ENCODE assay signal across 9 cellular contexts in the genomic region with DNA sequence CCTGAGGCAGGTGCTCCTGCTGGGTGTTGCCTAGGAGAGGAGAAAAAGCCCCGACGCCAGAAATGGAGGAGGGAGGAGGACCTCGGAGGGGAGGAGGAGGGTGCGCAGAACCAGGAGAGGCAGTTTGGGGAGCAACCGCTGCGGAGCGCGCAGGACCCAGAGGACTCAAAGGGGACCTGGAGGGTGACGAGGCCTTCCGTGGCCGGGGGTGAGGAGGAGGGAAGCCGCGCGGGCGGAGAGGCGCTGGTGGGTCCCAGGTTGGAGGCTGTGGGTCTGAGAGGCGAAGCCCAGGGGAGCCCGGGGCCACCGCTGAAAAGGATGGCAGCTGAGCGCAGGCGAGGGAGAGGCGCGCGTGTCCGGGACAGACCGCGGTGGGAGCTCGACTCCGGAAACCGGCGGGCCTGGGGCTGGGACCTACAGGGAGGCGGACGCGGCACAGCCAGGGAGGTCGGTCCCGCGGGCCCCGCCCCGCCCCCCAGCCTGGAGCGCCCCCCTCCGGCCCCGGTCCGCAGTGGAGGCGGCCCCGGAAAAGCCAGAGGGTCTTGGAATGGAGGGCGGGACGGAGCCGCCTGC. TPM values are rescaled to one million over a fixed set of nuclear protein-coding genes. Genes with fewer than 3 reads are reported as not detected.
DNase-seq lines count a peak whose midpoint lies in the region; ATAC-seq and TF ChIP-seq lines count a peak whose summit lies in the region.
"Had no signal": no experiment of that assay in that cellular context is flagged by ENCODE, and none has a peak within 500 bp of the region (broad histone marks: within the 10 kb centered on the region; RNA-seq: fewer than 3 reads in every experiment).

No MANE protein-coding gene starts in this region.

- H3K27me3 Mint-ChIP-seq in activated CD4-positive, alpha-beta memory T cell treated with anti-CD3 and anti-CD28 coated beads for 36 hours, result peaks cover 28% of the 10 kb centered on the region

- 1 to 2% methylated on average over 42 to 48 of the region's 48 CpGs for WGBS in heart right ventricle, 2 donors

- H3K36me3 ChIP-seq in heart right ventricle, result peaks cover 0 to 15% (median 0%) of the 10 kb centered on the region in 9 donors

- peaks cover 15% of the 10 kb centered on the region for H3K36me3 Mint-ChIP-seq in activated CD4-positive, alpha-beta memory T cell treated with anti-CD3 and anti-CD28 coated beads for 36 hours

- intact Hi-C loops in activated CD4-positive, alpha-beta memory T cell treated with anti-CD3 and anti-CD28 coated beads for 36 hours (cut with micrococcal nuclease), result no loop called here
- intact Hi-C loops in heart right ventricle (cut with DNase I), result no loop called here

- H3K4me1 Mint-ChIP-seq in activated CD4-positive, alpha-beta memory T cell treated with anti-CD3 and anti-CD28 coated beads for 36 hours (ENCODE audit: low read depth), result peaks cover 23% of the 10 kb centered on the region

- no peak overlapping the region for H3K27ac Mint-ChIP-seq in activated CD4-positive, alpha-beta memory T cell treated with anti-CD3 and anti-CD28 coated beads for 36 hours

- H3K4me3 Mint-ChIP-seq in activated CD4-positive, alpha-beta memory T cell treated with anti-CD3 and anti-CD28 coated beads for 36 hours, result peak overlapping the region; percentile 72

- TF ChIP-seq CTCF in GM12864 (IDR thresholded peaks at IDR 0.05; ENCODE audit: low read depth, low read length, missing control alignments) (peak; percentile 38), heart right ventricle (IDR thresholded peaks at IDR 0.05) (peak in 8 of 9 donors; percentile 15 to 55 (median 41))

- ATAC-seq in GM21576 (IDR thresholded peaks at IDR 0.05; ENCODE audit: unreplicated experiment) (peak; percentile 17), heart right ventricle (peak in 6 of 8 donors; percentile 5 to 35 (median 20))

- no peaks in the 10 kb centered on the region for H3K9me3 Mint-ChIP-seq in activated CD4-positive, alpha-beta memory T cell treated with anti-CD3 and anti-CD28 coated beads for 36 hours

- H3K4me3 ChIP-seq in GM12864 (ENCODE audit: low read depth, low read length) (peak overlapping the region; percentile 48), heart right ventricle (peak overlapping the region; percentile 24 to 64 (median 58)), skin epidermis (peak overlapping the region; percentile 29 to 50 (median 40))

- CTCF ChIA-PET in activated CD4-positive, alpha-beta memory T cell treated with anti-CD3 and anti-CD28 coated beads for 36 hours (lab: Charles Lee), result interaction anchor here (0.6 to 2.9 kb wide), 5 partner anchors 8 to 191 kb away, joined by 3 to 15 read pairs (median 3); no protein-coding TSS in a partner anchor

- DNase-seq in GM12864 (ENCODE audit: low read depth) (no peak), HuH-7.5 (ENCODE audit: low spot score) (peak; percentile 90), heart right ventricle (no peak), NCI-H82 (lab: John Stamatoyannopoulos, UW) (no peak), Kasumi-1 (lab: John Stamatoyannopoulos, UW) (no peak)
- DNase-seq in activated CD4-positive, alpha-beta memory T cell treated with anti-CD3 and anti-CD28 coated beads for 36 hours, result no peak

- POLR2A ChIA-PET in activated CD4-positive, alpha-beta memory T cell treated with anti-CD3 and anti-CD28 coated beads for 36 hours (lab: Charles Lee), result interaction anchor here (0.9 kb wide), 2 partner anchors 12 to 68 kb away, joined by 3 read pairs; no protein-coding TSS in a partner anchor

- H3K27ac ChIP-seq in heart right ventricle, result no peak overlapping the region
- H3K27ac ChIP-seq in skin epidermis, result no peak overlapping the region

- peaks cover 4 to 35% (median 25%) of the 10 kb centered on the region in 9 donors for H3K4me1 ChIP-seq in heart right ventricle

- no peaks in the 10 kb centered on the region for H3K9me3 ChIP-seq in heart right ventricle

- H3K27me3 ChIP-seq in heart right ventricle, result peaks cover 18 to 73% (median 62%) of the 10 kb centered on the region in 7 donors

RNA-seq across cellular contexts. Expression of gene RNF223, which starts 15.1 kb away (rescaled TPM):
- total RNA-seq in activated CD4-positive, alpha-beta memory T cell treated with anti-CD3 and anti-CD28 coated beads for 36 hours, result not detected
- not detected for total RNA-seq in heart right ventricle
- polyA plus RNA-seq in heart right ventricle, result not detected
- total RNA-seq: temporal lobe had no signal

RNA-seq across cellular contexts. Expression of gene AGRN, which starts 39.1 kb away (rescaled TPM):
- 10 to 100 TPM; 33.2 to 35.6 TPM for total RNA-seq in activated CD4-positive, alpha-beta memory T cell treated with anti-CD3 and anti-CD28 coated beads for 36 hours
- total RNA-seq in heart right ventricle, result 10 to 100 TPM; 12.7 to 33.9 (median 18.3) TPM
- 10 to 100 TPM; 11.5 to 30.7 TPM for polyA plus RNA-seq in heart right ventricle

RNA-seq across cellular contexts. Expression of gene ISG15, which starts 45.7 kb away (rescaled TPM):
- total RNA-seq in activated CD4-positive, alpha-beta memory T cell treated with anti-CD3 and anti-CD28 coated beads for 36 hours, result 100 to 1,000 TPM in 1 of 2 experiments, 10 to 100 TPM in 1; 96.9 to 108 TPM
- 100 to 1,000 TPM in 1 of 10 donors, 10 to 100 TPM in 8, 1 to 10 TPM in 1; 9.8 to 169 (median 20.9) TPM for total RNA-seq in heart right ventricle
- 100 to 1,000 TPM in 1 of 2 donors, 10 to 100 TPM in 1; 51.7 to 186 TPM for polyA plus RNA-seq in heart right ventricle

RNA-seq across cellular contexts. Expression of gene C1orf159, which starts 56.9 kb away (rescaled TPM):
- total RNA-seq in activated CD4-positive, alpha-beta memory T cell treated with anti-CD3 and anti-CD28 coated beads for 36 hours, result 10 to 100 TPM; 19.5 to 20.5 TPM
- 1 to 10 TPM; 2.9 to 6.0 (median 3.5) TPM for total RNA-seq in heart right ventricle
- 10 to 100 TPM in 1 of 2 donors, 1 to 10 TPM in 1; 7.1 to 14.0 TPM for polyA plus RNA-seq in heart right ventricle

RNA-seq across cellular contexts. Expression of gene HES4, which starts 59.1 kb away (rescaled TPM):
- total RNA-seq in activated CD4-positive, alpha-beta memory T cell treated with anti-CD3 and anti-CD28 coated beads for 36 hours, result 1 to 10 TPM; 1.7 to 2.0 TPM
- total RNA-seq in heart right ventricle, result 10 to 100 TPM; 28.5 to 78.1 (median 41.6) TPM
- 10 to 100 TPM; 49.2 to 49.8 TPM for polyA plus RNA-seq in heart right ventricle
